ENCODE assay signal across 11 cellular contexts in genomic region chr2:219576505-219577388, GRCh38. TPM values are rescaled to one million over a fixed set of nuclear protein-coding genes. Genes with fewer than 3 reads are reported as not detected.
DNase-seq lines count a peak whose midpoint lies in the region; ATAC-seq, FAIRE-seq and TF ChIP-seq lines count a peak whose summit lies in the region.
"Had no signal": no experiment of that assay in that cellular context is flagged by ENCODE, and none has a peak within 500 bp of the region (broad histone marks: within the 10 kb centered on the region; RNA-seq: fewer than 3 reads in every experiment).

No MANE protein-coding gene starts in this region.

- H3K9me3 ChIP-seq in right atrium auricular region: no peaks in the 10 kb centered on the region
- no peaks in the 10 kb centered on the region for H3K9me3 ChIP-seq in Panc1 (ENCODE audit: control insufficient read depth, insufficient read depth, low read depth, low read length)
- H3K9me3 ChIP-seq in uterus: no peaks in the 10 kb centered on the region
- H3K9me3 ChIP-seq in effector memory CD4-positive, alpha-beta T cell (ENCODE audit: control insufficient read depth, low read length): no peaks in the 10 kb centered on the region
- H3K9me3 ChIP-seq: spleen had no signal

- in situ Hi-C loops in Panc1 (cut with HindIII; ENCODE audit: low pct_unique_long_range_greater_than_20kb, low sequenced_read_pairs): no loop called here

- no peak overlapping the region for H3K27ac ChIP-seq in right atrium auricular region
- H3K27ac ChIP-seq in Panc1 (ENCODE audit: low read length): no peak overlapping the region
- H3K27ac ChIP-seq in uterus: no peak overlapping the region
- H3K27ac ChIP-seq in effector memory CD4-positive, alpha-beta T cell (ENCODE audit: insufficient read depth, low read length, poor library complexity, severe bottlenecking): no peak overlapping the region
- H3K27ac ChIP-seq: spleen had no signal

- FAIRE-seq in urothelium cell line (lab: Jason Lieb, UNC): no peak

- no peaks in the 10 kb centered on the region for H3K27me3 ChIP-seq in right atrium auricular region
- H3K27me3 ChIP-seq in Panc1 (ENCODE audit: control insufficient read depth, insufficient read depth, low read length): no peaks in the 10 kb centered on the region
- H3K27me3 ChIP-seq in uterus: no peaks in the 10 kb centered on the region
- peaks cover 8% of the 10 kb centered on the region for H3K27me3 ChIP-seq in effector memory CD4-positive, alpha-beta T cell (replicated peaks; ENCODE audit: control insufficient read depth, insufficient read depth, low read length, poor library complexity, severe bottlenecking)

- ATAC-seq in left ventricle myocardium superior (peak; percentile 28), Panc1 (peak; percentile 22; the same call in 1 of the 2 replicates), left colon (peak; percentile 22)
- ATAC-seq: activated naive CD8-positive, alpha-beta T cell treated with anti-CD3 and anti-CD28 coated beads, Interleukin-2, amount 50 U/mL, for 24 hours had no signal

- H3K4me3 ChIP-seq in right atrium auricular region (no peak overlapping the region), Panc1 (ENCODE audit: low read depth in 2 of 2, low read length in 2 of 2) (no peak overlapping the region; a peak in 1 of 4 replicates), uterus (no peak overlapping the region)
- no peak overlapping the region for H3K4me3 ChIP-seq in effector memory CD4-positive, alpha-beta T cell (ENCODE audit: insufficient read depth, low read depth, low read length, poor library complexity, severe bottlenecking)
- H3K4me3 ChIP-seq: spleen had no signal

- no TSS peak for BruUV-seq in Panc1 (replicated peaks; lab: Mats Ljungman, UMichigan)

- H3K4me1 ChIP-seq in right atrium auricular region: peaks cover 0 to 6% of the 10 kb centered on the region in 2 donors
- peaks cover 5% of the 10 kb centered on the region for H3K4me1 ChIP-seq in Panc1 (ENCODE audit: control insufficient read depth, insufficient read depth, low read length)
- no peaks in the 10 kb centered on the region for H3K4me1 ChIP-seq in uterus
- H3K4me1 ChIP-seq in effector memory CD4-positive, alpha-beta T cell (ENCODE audit: control insufficient read depth, insufficient read depth, low read length, poor library complexity, severe bottlenecking): no peaks in the 10 kb centered on the region

- intact Hi-C loops in left ventricle myocardium superior (cut with micrococcal nuclease): no loop called here
- intact Hi-C loops in Panc1 (cut with micrococcal nuclease; ENCODE audit: unreplicated experiment): no loop called here
- intact Hi-C loops in left colon (cut with DNase I, micrococcal nuclease): no loop called here
- intact Hi-C loops in uterus (cut with DNase I; ENCODE audit: low total_unique reads): no loop called here

- no peak for TF ChIP-seq CTCF in right atrium auricular region (IDR thresholded peaks at IDR 0.05)
- no peak for TF ChIP-seq CTCF in Panc1 (IDR thresholded peaks at IDR 0.05)
- no peak for TF ChIP-seq CTCF in uterus (IDR thresholded peaks at IDR 0.05)

- POLR2A ChIA-PET in Panc1 (lab: Charles Lee): no interaction called here

- CTCF ChIA-PET in Panc1 (lab: Charles Lee): no interaction called here

- no peak for TF ChIP-seq POLR2A in uterus (IDR thresholded peaks at IDR 0.05)

- H3K36me3 ChIP-seq in right atrium auricular region (no peaks in the 10 kb centered on the region), Panc1 (ENCODE audit: control insufficient read depth, insufficient read depth, low read length) (no peaks in the 10 kb centered on the region), uterus (no peaks in the 10 kb centered on the region)
- H3K36me3 ChIP-seq in effector memory CD4-positive, alpha-beta T cell (ENCODE audit: control insufficient read depth, insufficient read depth, low read length): no peaks in the 10 kb centered on the region
- H3K36me3 ChIP-seq: spleen had no signal

- DNase-seq in left ventricle myocardium superior: no peak
- no peak for DNase-seq in right atrium auricular region (ENCODE audit: low spot score)
- DNase-seq in Panc1 (ENCODE audit: low read depth, low spot score): no peak
- no peak for DNase-seq in left colon
- DNase-seq in urothelium cell line (ENCODE audit: low spot score): peak; percentile 44
- no peak for DNase-seq in uterus
- no peak for DNase-seq in activated CD8-positive, alpha-beta memory T cell treated with anti-CD3 and anti-CD28 coated beads, Interleukin-2, amount 50 U/mL, for 4 hours
- no peak for DNase-seq in effector memory CD4-positive, alpha-beta T cell
- DNase-seq: activated naive CD8-positive, alpha-beta T cell treated with anti-CD3 and anti-CD28 coated beads, Interleukin-2, amount 50 U/mL, for 24 hours; spleen had no signal

RNA-seq across cellular contexts. Expression of gene INHA, which starts 4.6 kb away (rescaled TPM):
- 1.5 TPM for total RNA-seq in left ventricle myocardium superior
- 10 to 100 TPM in 1 of 2 donors, 1 to 10 TPM in 1; 1.0 to 28.3 TPM for total RNA-seq in right atrium auricular region
- 1.2 TPM for total RNA-seq in Panc1 (2021; ENCODE audit: unreplicated experiment)
- 2.3 TPM for polyA plus RNA-seq in Panc1 (2012; ENCODE audit: insufficient read length)
- total RNA-seq in left colon: not detected
- total RNA-seq in uterus: 1 to 10 TPM in 1 of 4 donors, not detected in 3; 2.4 TPM
- total RNA-seq: kidney epithelial cell had no signal

RNA-seq across cellular contexts. Expression of gene OBSL1, which starts 5.4 kb away (rescaled TPM):
- total RNA-seq in left ventricle myocardium superior (190 TPM), right atrium auricular region (100 to 1,000 TPM; 150 to 157 TPM), Panc1 (2021; ENCODE audit: unreplicated experiment) (25.5 TPM), left colon (10 to 100 TPM; 11.0 to 11.9 TPM), uterus (100 to 1,000 TPM in 2 of 4 donors, 10 to 100 TPM in 2; 53.2 to 146 (median 113) TPM)
- 53.9 TPM for polyA plus RNA-seq in Panc1 (2012; ENCODE audit: insufficient read length)

RNA-seq across cellular contexts. Expression of gene STK11IP, which starts 20.9 kb away (rescaled TPM):
- 14.0 TPM for total RNA-seq in left ventricle myocardium superior
- 1 to 10 TPM; 5.5 to 6.6 TPM for total RNA-seq in right atrium auricular region
- 48.2 TPM for total RNA-seq in Panc1 (2021; ENCODE audit: unreplicated experiment)
- polyA plus RNA-seq in Panc1 (2012; ENCODE audit: insufficient read length): 36.1 TPM
- 10 to 100 TPM; 27.9 to 35.5 TPM for total RNA-seq in left colon
- total RNA-seq in uterus: 10 to 100 TPM in 2 of 4 donors, 1 to 10 TPM in 1, under 1 TPM in 1; 0.51 to 28.0 (median 13.1) TPM

RNA-seq across cellular contexts. Expression of gene TMEM198, which starts 32.9 kb away (rescaled TPM):
- total RNA-seq in left ventricle myocardium superior (1.7 TPM), right atrium auricular region (1 to 10 TPM; 1.8 to 4.3 TPM), Panc1 (2021; ENCODE audit: unreplicated experiment) (2.3 TPM), left colon (1 to 10 TPM; 1.4 to 1.6 TPM), uterus (1 to 10 TPM in 2 of 4 donors, under 1 TPM in 1, not detected in 1; 0.77 to 5.3 (median 5.1) TPM)
- 3.5 TPM for polyA plus RNA-seq in Panc1 (2012; ENCODE audit: insufficient read length)

RNA-seq across cellular contexts. Expression of gene CHPF, which starts 33.1 kb away (rescaled TPM):
- total RNA-seq in left ventricle myocardium superior (93.1 TPM), right atrium auricular region (100 to 1,000 TPM; 206 to 228 TPM), Panc1 (2021; ENCODE audit: unreplicated experiment) (17.5 TPM), left colon (10 to 100 TPM; 27.8 to 37.2 TPM), uterus (100 to 1,000 TPM in 1 of 4 donors, 10 to 100 TPM in 3; 16.5 to 194 (median 42.5) TPM)
- polyA plus RNA-seq in Panc1 (2012; ENCODE audit: insufficient read length): 30.7 TPM
